In the genomic region with DNA sequence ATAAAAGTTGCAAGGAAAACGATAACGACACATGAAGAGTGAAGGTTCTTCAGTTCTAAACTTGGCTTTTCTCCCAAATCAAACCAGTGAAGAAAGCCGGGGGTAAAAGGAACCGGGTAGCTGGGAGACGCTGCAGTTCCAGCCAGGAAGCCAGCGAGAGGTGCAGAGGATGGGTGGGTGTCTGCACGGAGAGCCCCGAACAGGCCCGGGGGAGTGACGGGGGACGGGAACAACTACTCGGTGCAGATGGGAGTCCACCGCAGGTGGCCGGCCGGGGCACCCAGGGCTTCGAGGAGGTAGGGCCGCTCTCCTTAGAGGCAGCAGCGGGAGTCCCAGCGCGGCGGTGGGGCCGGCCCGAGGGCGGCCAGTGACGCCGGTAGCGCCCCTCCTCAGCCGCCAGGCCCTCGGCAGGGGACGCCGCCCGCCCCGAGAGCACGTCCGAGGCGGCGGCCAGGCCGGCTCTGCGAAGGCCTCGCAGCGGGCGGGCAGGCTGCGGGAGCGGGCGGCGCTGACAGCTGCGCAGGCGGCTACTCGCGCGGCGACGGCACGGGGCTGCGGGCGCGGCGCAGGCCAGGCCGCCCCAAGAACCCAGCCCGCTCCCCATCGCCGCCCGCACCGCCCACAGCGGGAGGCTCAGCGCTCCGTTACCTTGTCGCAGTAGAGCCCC, we compare ENCODE assay signal across 7 cellular contexts. TPM values are rescaled to one million over a fixed set of nuclear protein-coding genes. Genes with fewer than 3 reads are reported as not detected.
DNase-seq lines count a peak whose midpoint lies in the region; ATAC-seq and TF ChIP-seq lines count a peak whose summit lies in the region.

No MANE protein-coding gene starts in this region.

- peaks cover 51% of the 10 kb centered on the region for H3K4me1 Mint-ChIP-seq in activated CD4-positive, alpha-beta memory T cell treated with anti-CD3 and anti-CD28 coated beads, Interleukin-2, amount 10 ng/mL, durations not matched to agents 7 days and 5 days
- peaks cover 70% of the 10 kb centered on the region for H3K4me1 Mint-ChIP-seq in stimulated activated naive CD8-positive, alpha-beta T cell treated with anti-CD3 and anti-CD28 coated beads, Interleukin-15, amount 100 ng/mL, for 72 hours

- DNase-seq in HCT116 (ENCODE audit: low read depth, low spot score) (no peak), M059J (ENCODE audit: low read depth) (peak; percentile 57), myocyte (ENCODE audit: low read depth) (peak; percentile 46)
- DNase-seq in activated CD4-positive, alpha-beta memory T cell treated with anti-CD3 and anti-CD28 coated beads, Interleukin-2, amount 10 ng/mL, durations not matched to agents 7 days and 5 days: peak; percentile 44
- DNase-seq in stimulated activated naive CD8-positive, alpha-beta T cell treated with anti-CD3 and anti-CD28 coated beads, Interleukin-15, amount 100 ng/mL, for 72 hours: peak in 1 of 2 donors; percentile 53

- ATAC-seq in GM18502 (IDR thresholded peaks at IDR 0.05; ENCODE audit: poor library complexity, unreplicated experiment): peak; percentile 55
- peak; percentile 78 for ATAC-seq in HCT116
- ATAC-seq in stimulated activated naive CD8-positive, alpha-beta T cell treated with anti-CD3 and anti-CD28 coated beads, Interleukin-15, amount 100 ng/mL, for 72 hours: peak; percentile 71

- no peaks in the 10 kb centered on the region for H3K27me3 Mint-ChIP-seq in activated CD4-positive, alpha-beta memory T cell treated with anti-CD3 and anti-CD28 coated beads, Interleukin-2, amount 10 ng/mL, durations not matched to agents 7 days and 5 days
- no peaks in the 10 kb centered on the region for H3K27me3 Mint-ChIP-seq in stimulated activated naive CD8-positive, alpha-beta T cell treated with anti-CD3 and anti-CD28 coated beads, Interleukin-15, amount 100 ng/mL, for 72 hours

- peaks cover 14% of the 10 kb centered on the region for H3K36me3 Mint-ChIP-seq in activated CD4-positive, alpha-beta memory T cell treated with anti-CD3 and anti-CD28 coated beads, Interleukin-2, amount 10 ng/mL, durations not matched to agents 7 days and 5 days (ENCODE audit: low read depth)

- no peak for TF ChIP-seq RAD21 in HCT116 (IDR thresholded peaks at IDR 0.05; ENCODE audit: low read depth)

- H3K9me2 ChIP-seq in HCT116 (ENCODE audit: insufficient read depth): no peaks in the 10 kb centered on the region

- no peaks in the 10 kb centered on the region for H3K9me3 Mint-ChIP-seq in activated CD4-positive, alpha-beta memory T cell treated with anti-CD3 and anti-CD28 coated beads, Interleukin-2, amount 10 ng/mL, durations not matched to agents 7 days and 5 days
- no peaks in the 10 kb centered on the region for H3K9me3 Mint-ChIP-seq in stimulated activated naive CD8-positive, alpha-beta T cell treated with anti-CD3 and anti-CD28 coated beads, Interleukin-15, amount 100 ng/mL, for 72 hours

- peak overlapping the region; percentile 89 for H3K27ac Mint-ChIP-seq in activated CD4-positive, alpha-beta memory T cell treated with anti-CD3 and anti-CD28 coated beads, Interleukin-2, amount 10 ng/mL, durations not matched to agents 7 days and 5 days
- H3K27ac Mint-ChIP-seq in stimulated activated naive CD8-positive, alpha-beta T cell treated with anti-CD3 and anti-CD28 coated beads, Interleukin-15, amount 100 ng/mL, for 72 hours: peak overlapping the region; percentile 95 to 98

- no TSS peak for BruUV-seq in HCT116 (replicated peaks; lab: Mats Ljungman, UMichigan)

- CTCF ChIA-PET in HCT116 (lab: Charles Lee): interaction anchor here (0.8 kb wide), 1 partner anchor 9 kb away, joined by 3 read pairs; no protein-coding TSS in a partner anchor
- CTCF ChIA-PET in activated CD4-positive, alpha-beta memory T cell treated with anti-CD3 and anti-CD28 coated beads, Interleukin-2, amount 10 ng/mL, durations not matched to agents 7 days and 5 days (lab: Charles Lee): interaction anchor here (1.3 kb wide), 1 partner anchor 102 kb away, joined by 7 read pairs; no protein-coding TSS in a partner anchor

- RAD21 ChIA-PET in HCT116 (lab: Charles Lee; ENCODE audit: low non-redundant PET in 1 of 2, low total read pairs in 2 of 2, uncharacterized antibody in 2 of 2, unreplicated experiment in 2 of 2): interaction anchor here in 1 of 2 experiments (0.7 kb wide), 1 partner anchor 10 kb away, joined by 3 read pairs; no protein-coding TSS in a partner anchor

- H3K27ac ChIP-seq in HCT116 (ENCODE audit: low read depth, low read length) (peak overlapping the region; percentile 79), esophagus (ENCODE audit: low read depth in 2 of 2, low read length in 1 of 2) (peak overlapping the region; percentile 99 to 100)

- no peaks in the 10 kb centered on the region for H3K9me3 ChIP-seq in HCT116 (ENCODE audit: control insufficient read depth in 1 of 2, insufficient read depth in 1 of 2, low read depth in 1 of 2, low read length in 2 of 2)
- no peaks in the 10 kb centered on the region for H3K9me3 ChIP-seq in esophagus (ENCODE audit: control insufficient read depth in 2 of 2, insufficient read depth in 1 of 2, low read depth in 1 of 2, low read length in 1 of 2)

- H3K4me3 ChIP-seq in HCT116 (replicated peaks in 1 of 2; ENCODE audit: low read depth in 1 of 2, low read length in 2 of 2): peak overlapping the region; percentile 76 to 79
- peak overlapping the region; percentile 75 to 99 for H3K4me3 ChIP-seq in esophagus (ENCODE audit: low read depth in 1 of 2, low read length in 2 of 2)

- H3K36me3 ChIP-seq in HCT116 (ENCODE audit: control insufficient read depth in 1 of 2, insufficient read depth in 2 of 2, low read length in 2 of 2) (no peaks in the 10 kb centered on the region), esophagus (ENCODE audit: control insufficient read depth in 2 of 2, insufficient read depth in 2 of 2, low read length in 1 of 2) (no peaks in the 10 kb centered on the region)

- POLR2A ChIA-PET in HCT116 (lab: Charles Lee): interaction anchor here (1.2 kb wide), 1 partner anchor 17 kb away, joined by 4 read pairs; no protein-coding TSS in a partner anchor
- POLR2A ChIA-PET in activated CD4-positive, alpha-beta memory T cell treated with anti-CD3 and anti-CD28 coated beads, Interleukin-2, amount 10 ng/mL, durations not matched to agents 7 days and 5 days (lab: Charles Lee): interaction anchor here (0.7 to 5.7 kb wide), 16 partner anchors 10 to 653 kb away, joined by 3 to 60 read pairs (median 5); a partner anchor contains a TSS

- H4K20me1 ChIP-seq in HCT116 (ENCODE audit: insufficient read depth): no peaks in the 10 kb centered on the region

- intact Hi-C loops in HCT116 (cut with micrococcal nuclease): no loop called here

- WGBS in esophagus, 2 donors: 0 to 1% methylated on average over 42 to 68 of the region's 68 CpGs

- H3K9ac ChIP-seq in HCT116 (ENCODE audit: low read length): peak overlapping the region; percentile 77

- H3K4me1 ChIP-seq in HCT116 (ENCODE audit: control insufficient read depth in 1 of 2, insufficient read depth in 2 of 2, low read length in 2 of 2) (peaks cover 6 to 25% of the 10 kb centered on the region in 2 experiments), esophagus (ENCODE audit: control insufficient read depth in 2 of 2, insufficient read depth in 2 of 2, low read length in 1 of 2) (peaks cover 0 to 4% of the 10 kb centered on the region in 2 donors)

- TF ChIP-seq CTCF in HCT116 (IDR thresholded peaks at IDR 0.05 in 2 of 3, conservative IDR thresholded peaks at IDR 0.05 in 1 of 3; ENCODE audit: borderline replicate concordance in 1 of 3, insufficient read depth in 1 of 3, low read depth in 2 of 3, low read length in 2 of 3): no peak

- no peak for TF ChIP-seq POLR2A in HCT116 (IDR thresholded peaks at IDR 0.05; ENCODE audit: borderline replicate concordance, extremely low read depth, insufficient read depth, insufficient read length)

- H3K4me2 ChIP-seq in HCT116 (ENCODE audit: low read length): peak overlapping the region; percentile 84

- H2AFZ ChIP-seq in HCT116 (ENCODE audit: low read depth, low read length, poor library complexity, severe bottlenecking): no peak overlapping the region

- H3K79me2 ChIP-seq in HCT116 (ENCODE audit: insufficient read depth, low read length): peaks cover 42% of the 10 kb centered on the region

- H3K27me3 ChIP-seq in HCT116 (ENCODE audit: insufficient read depth, low read length): no peaks in the 10 kb centered on the region
- no peaks in the 10 kb centered on the region for H3K27me3 ChIP-seq in esophagus (ENCODE audit: control insufficient read depth in 1 of 2, insufficient read depth in 2 of 2, low read length in 2 of 2)

- peak overlapping the region; percentile 94 for H3K4me3 Mint-ChIP-seq in activated CD4-positive, alpha-beta memory T cell treated with anti-CD3 and anti-CD28 coated beads, Interleukin-2, amount 10 ng/mL, durations not matched to agents 7 days and 5 days
- H3K4me3 Mint-ChIP-seq in stimulated activated naive CD8-positive, alpha-beta T cell treated with anti-CD3 and anti-CD28 coated beads, Interleukin-15, amount 100 ng/mL, for 72 hours: peak overlapping the region; percentile 97 to 99

TF ChIP-seq in HCT116, 20 proteins besides CTCF, POLR2A, EP300 and RAD21 (continues in another document):
- TF ChIP-seq ZFX (IDR thresholded peaks at IDR 0.05) (peak; percentile 99), CEBPB (IDR thresholded peaks at IDR 0.05; ENCODE audit: low read depth) (no peak), TCF7L2 (IDR thresholded peaks at IDR 0.05; ENCODE audit: borderline replicate concordance, extremely low read depth, insufficient read depth, insufficient read length) (no peak), EZH2phosphoT487 (IDR thresholded peaks at IDR 0.05; ENCODE audit: borderline replicate concordance) (no peak)

RNA-seq across cellular contexts. Expression of a gene that starts 0.5 kb away (rescaled TPM):
- total RNA-seq in HCT116 (2021; ENCODE audit: unreplicated experiment): 20.6 TPM
- polyA plus RNA-seq in HCT116 (2012): 10.6 and 12.9 TPM in 2 replicates
- total RNA-seq in M059J (2014; rRNA removed; shearing (Covaris generic)): 91.0 and 123 TPM in 2 replicates
- total RNA-seq in activated CD4-positive, alpha-beta memory T cell treated with anti-CD3 and anti-CD28 coated beads, Interleukin-2, amount 10 ng/mL, durations not matched to agents 7 days and 5 days: 10 to 100 TPM; 43.9 to 44.6 TPM
- polyA plus RNA-seq in esophagus: 10 to 100 TPM; 37.5 to 39.9 TPM
- 128 and 146 TPM in 2 replicates for total RNA-seq in myocyte
- polyA plus RNA-seq in myocyte (2012): 38.6 TPM

RNA-seq across cellular contexts. Expression of a gene that starts 26.9 kb away (rescaled TPM):
- total RNA-seq in HCT116 (2021; ENCODE audit: unreplicated experiment): 26.1 TPM
- 13.9 and 20.4 TPM in 2 replicates for polyA plus RNA-seq in HCT116 (2012)
- 55.4 and 76.3 TPM in 2 replicates for total RNA-seq in M059J (2014; rRNA removed; shearing (Covaris generic))
- total RNA-seq in activated CD4-positive, alpha-beta memory T cell treated with anti-CD3 and anti-CD28 coated beads, Interleukin-2, amount 10 ng/mL, durations not matched to agents 7 days and 5 days: 10 to 100 TPM; 15.8 to 16.0 TPM
- polyA plus RNA-seq in esophagus: 10 to 100 TPM; 25.7 to 42.6 TPM
- total RNA-seq in myocyte: 27.8 and 36.1 TPM in 2 replicates
- polyA plus RNA-seq in myocyte (2012): 47.6 TPM

RNA-seq across cellular contexts. Expression of a gene that starts 48.2 kb away (rescaled TPM):
- total RNA-seq in HCT116 (2021; ENCODE audit: unreplicated experiment) (0.44 TPM), myocyte (0.88 and 1.4 TPM in 2 replicates)
- 0.10 and 0.21 TPM in 2 replicates for polyA plus RNA-seq in HCT116 (2012)
- total RNA-seq in M059J (2014; rRNA removed; shearing (Covaris generic)): 3.0 and 8.6 TPM in 2 replicates
- total RNA-seq in activated CD4-positive, alpha-beta memory T cell treated with anti-CD3 and anti-CD28 coated beads, Interleukin-2, amount 10 ng/mL, durations not matched to agents 7 days and 5 days: under 1 TPM; 0.40 to 0.95 TPM
- polyA plus RNA-seq in esophagus: 1 to 10 TPM in 1 of 2 donors, under 1 TPM in 1; 0.96 to 1.5 TPM
- polyA plus RNA-seq in myocyte (2012): 0.78 TPM
